In genomic region chr9:137372693-137373610, GRCh38 we compare ENCODE assay signal across 27 cellular contexts. TPM values are rescaled to one million over a fixed set of nuclear protein-coding genes. Genes with fewer than 3 reads are reported as not detected.
DNase-seq lines count a peak whose midpoint lies in the region; ATAC-seq and TF ChIP-seq lines count a peak whose summit lies in the region.
"Had no signal": no experiment of that assay in that cellular context is flagged by ENCODE, and none has a peak within 500 bp of the region (broad histone marks: within the 10 kb centered on the region; RNA-seq: fewer than 3 reads in every experiment).

No MANE protein-coding gene starts in this region.

- H3K36me3 ChIP-seq in endodermal cell (ENCODE audit: control insufficient read depth, insufficient read depth, low read length) (no peaks in the 10 kb centered on the region), osteoblast (ENCODE audit: insufficient read depth, low read length) (no peaks in the 10 kb centered on the region), smooth muscle cell (ENCODE audit: low read depth) (no peaks in the 10 kb centered on the region)
- H3K36me3 ChIP-seq: pancreas had no signal

- H3K4me2 ChIP-seq in osteoblast (ENCODE audit: insufficient read depth, low read length) (no peak overlapping the region), smooth muscle cell (no peak overlapping the region)

- H3K4me3 Mint-ChIP-seq in activated CD4-positive, alpha-beta T cell treated with anti-CD3 and anti-CD28 coated beads for 36 hours, result no peak overlapping the region
- no peak overlapping the region for H3K4me3 Mint-ChIP-seq in activated CD4-positive, alpha-beta T cell treated with anti-CD3 and anti-CD28 coated beads, Interleukin-2, amount 10 ng/mL, durations not matched to agents 7 days and 5 days
- H3K4me3 Mint-ChIP-seq in endodermal cell, result no peak overlapping the region
- no peak overlapping the region for H3K4me3 Mint-ChIP-seq in activated CD4-positive, alpha-beta memory T cell treated with anti-CD3 and anti-CD28 coated beads, Interleukin-2, amount 10 ng/mL, durations not matched to agents 7 days and 5 days
- H3K4me3 Mint-ChIP-seq: activated CD4-positive, alpha-beta T cell treated with anti-CD3 and anti-CD28 coated beads, Interleukin-2, amount 10 ng/mL, durations not matched to agents 24 days and 14 days; activated CD8-positive, alpha-beta memory T cell treated with anti-CD3 and anti-CD28 coated beads, Interleukin-2, amount 10 ng/mL, durations not matched to agents 7 days and 5 days; activated T-cell treated with anti-CD3 and anti-CD28 coated beads, Interleukin-2, amount 50 U/mL, for 72 hours; central memory CD8-positive, alpha-beta T cell; naive B cell had no signal

- H3K27me3 Mint-ChIP-seq in activated CD4-positive, alpha-beta T cell treated with anti-CD3 and anti-CD28 coated beads for 36 hours, result no peaks in the 10 kb centered on the region
- no peaks in the 10 kb centered on the region for H3K27me3 Mint-ChIP-seq in activated CD4-positive, alpha-beta T cell treated with anti-CD3 and anti-CD28 coated beads, Interleukin-2, amount 10 ng/mL, durations not matched to agents 7 days and 5 days
- H3K27me3 Mint-ChIP-seq in endodermal cell (ENCODE audit: insufficient read depth), result peaks cover 25% of the 10 kb centered on the region
- H3K27me3 Mint-ChIP-seq in activated CD4-positive, alpha-beta memory T cell treated with anti-CD3 and anti-CD28 coated beads, Interleukin-2, amount 10 ng/mL, durations not matched to agents 7 days and 5 days, result no peaks in the 10 kb centered on the region
- H3K27me3 Mint-ChIP-seq: activated CD4-positive, alpha-beta T cell treated with anti-CD3 and anti-CD28 coated beads, Interleukin-2, amount 10 ng/mL, durations not matched to agents 24 days and 14 days; activated CD8-positive, alpha-beta memory T cell treated with anti-CD3 and anti-CD28 coated beads, Interleukin-2, amount 10 ng/mL, durations not matched to agents 7 days and 5 days; central memory CD8-positive, alpha-beta T cell; naive B cell had no signal

- peak; percentile 3 for DNase-seq in activated CD4-positive, alpha-beta T cell treated with anti-CD3 and anti-CD28 coated beads for 36 hours
- DNase-seq in activated CD4-positive, alpha-beta T cell treated with anti-CD3 and anti-CD28 coated beads, Interleukin-2, amount 10 ng/mL, durations not matched to agents 7 days and 5 days, result no peak
- DNase-seq in COLO668 (lab: John Stamatoyannopoulos, UW; ENCODE audit: unreplicated experiment) (peak; percentile 35), endodermal cell (no peak), osteoblast (ENCODE audit: insufficient read length, low spot score, missing footprints) (peak; percentile 91), smooth muscle cell (lab: John Stamatoyannopoulos, UW; ENCODE audit: unreplicated experiment) (no peak)
- DNase-seq in activated CD4-positive, alpha-beta memory T cell treated with anti-CD3 and anti-CD28 coated beads, Interleukin-2, amount 10 ng/mL, durations not matched to agents 7 days and 5 days, result no peak
- DNase-seq: activated CD4-positive, alpha-beta T cell treated with anti-CD3 and anti-CD28 coated beads, Interleukin-2, amount 10 ng/mL, durations not matched to agents 24 days and 14 days; activated CD8-positive, alpha-beta memory T cell treated with anti-CD3 and anti-CD28 coated beads, Interleukin-2, amount 10 ng/mL, durations not matched to agents 7 days and 5 days; activated T-cell treated with anti-CD3 and anti-CD28 coated beads, Interleukin-2, amount 50 U/mL, for 72 hours; DND-41; GOT3; Karpas-422; left colon; mesendoderm; MV-4-11; naive B cell; NCI-H187; NCI-H526 treated with DMSO at 0.1 percent for 48 hours had no signal

- intact Hi-C loops in activated CD4-positive, alpha-beta T cell treated with anti-CD3 and anti-CD28 coated beads for 36 hours (cut with DNase I, micrococcal nuclease), result no loop called here

- H2AFZ ChIP-seq in osteoblast (ENCODE audit: low read length) (no peak overlapping the region), smooth muscle cell (ENCODE audit: low read depth) (no peak overlapping the region)

- H3K4me1 Mint-ChIP-seq in activated CD4-positive, alpha-beta T cell treated with anti-CD3 and anti-CD28 coated beads for 36 hours, result no peaks in the 10 kb centered on the region
- H3K4me1 Mint-ChIP-seq in activated CD4-positive, alpha-beta T cell treated with anti-CD3 and anti-CD28 coated beads, Interleukin-2, amount 10 ng/mL, durations not matched to agents 7 days and 5 days, result no peaks in the 10 kb centered on the region
- H3K4me1 Mint-ChIP-seq in endodermal cell, result no peaks in the 10 kb centered on the region
- H3K4me1 Mint-ChIP-seq in activated CD4-positive, alpha-beta memory T cell treated with anti-CD3 and anti-CD28 coated beads, Interleukin-2, amount 10 ng/mL, durations not matched to agents 7 days and 5 days, result no peaks in the 10 kb centered on the region
- H3K4me1 Mint-ChIP-seq: activated CD4-positive, alpha-beta T cell treated with anti-CD3 and anti-CD28 coated beads, Interleukin-2, amount 10 ng/mL, durations not matched to agents 24 days and 14 days; activated CD8-positive, alpha-beta memory T cell treated with anti-CD3 and anti-CD28 coated beads, Interleukin-2, amount 10 ng/mL, durations not matched to agents 7 days and 5 days; central memory CD8-positive, alpha-beta T cell had no signal

- POLR2A ChIA-PET in activated CD4-positive, alpha-beta T cell treated with anti-CD3 and anti-CD28 coated beads for 36 hours (lab: Charles Lee), result no interaction called here
- POLR2A ChIA-PET in activated CD4-positive, alpha-beta T cell treated with anti-CD3 and anti-CD28 coated beads, Interleukin-2, amount 10 ng/mL, durations not matched to agents 7 days and 5 days (lab: Charles Lee), result no interaction called here
- POLR2A ChIA-PET in activated CD4-positive, alpha-beta memory T cell treated with anti-CD3 and anti-CD28 coated beads, Interleukin-2, amount 10 ng/mL, durations not matched to agents 7 days and 5 days (lab: Charles Lee), result no interaction called here

- TF ChIP-seq CTCF in endodermal cell (conservative IDR thresholded peaks at IDR 0.05) (no peak), osteoblast (IDR thresholded peaks at IDR 0.05; ENCODE audit: extremely low read depth, low read depth, low read length) (no peak), smooth muscle cell (IDR thresholded peaks at IDR 0.05; ENCODE audit: borderline replicate concordance, insufficient read depth, poor library complexity, severe bottlenecking) (no peak)

- no peaks in the 10 kb centered on the region for H3K4me1 ChIP-seq in endodermal cell (ENCODE audit: control insufficient read depth, insufficient read depth, low read length)
- H3K4me1 ChIP-seq in osteoblast (ENCODE audit: insufficient read depth, low read length), result no peaks in the 10 kb centered on the region
- peaks cover 14% of the 10 kb centered on the region for H3K4me1 ChIP-seq in smooth muscle cell (ENCODE audit: low read depth)
- H3K4me1 ChIP-seq: pancreas had no signal

- H3K79me2 ChIP-seq in osteoblast (ENCODE audit: insufficient read depth, low read length) (no peaks in the 10 kb centered on the region), smooth muscle cell (ENCODE audit: low read depth) (no peaks in the 10 kb centered on the region)

- no peak overlapping the region for H3K4me3 ChIP-seq in endodermal cell (ENCODE audit: low read length)
- no peak overlapping the region for H3K4me3 ChIP-seq in osteoblast (ENCODE audit: insufficient read depth, low read length)
- H3K4me3 ChIP-seq in smooth muscle cell, result no peak overlapping the region
- H3K4me3 ChIP-seq: GM12878, pancreas had no signal

- no peaks in the 10 kb centered on the region for H3K36me3 Mint-ChIP-seq in activated CD4-positive, alpha-beta T cell treated with anti-CD3 and anti-CD28 coated beads for 36 hours (ENCODE audit: low read depth)
- H3K36me3 Mint-ChIP-seq in activated CD4-positive, alpha-beta T cell treated with anti-CD3 and anti-CD28 coated beads, Interleukin-2, amount 10 ng/mL, durations not matched to agents 7 days and 5 days (ENCODE audit: low read depth), result no peaks in the 10 kb centered on the region
- no peaks in the 10 kb centered on the region for H3K36me3 Mint-ChIP-seq in endodermal cell (ENCODE audit: low read depth)
- H3K36me3 Mint-ChIP-seq in activated CD4-positive, alpha-beta memory T cell treated with anti-CD3 and anti-CD28 coated beads, Interleukin-2, amount 10 ng/mL, durations not matched to agents 7 days and 5 days (ENCODE audit: low read depth), result no peaks in the 10 kb centered on the region
- H3K36me3 Mint-ChIP-seq: activated CD8-positive, alpha-beta memory T cell treated with anti-CD3 and anti-CD28 coated beads, Interleukin-2, amount 10 ng/mL, durations not matched to agents 7 days and 5 days; activated naive CD4-positive, alpha-beta T cell treated with anti-CD3 and anti-CD28 coated beads, Interleukin-2, amount 50 U/mL, for 72 hours; naive B cell had no signal

- H3K9me3 Mint-ChIP-seq in activated CD4-positive, alpha-beta T cell treated with anti-CD3 and anti-CD28 coated beads for 36 hours (ENCODE audit: low read depth), result no peaks in the 10 kb centered on the region
- H3K9me3 Mint-ChIP-seq in activated CD4-positive, alpha-beta T cell treated with anti-CD3 and anti-CD28 coated beads, Interleukin-2, amount 10 ng/mL, durations not matched to agents 7 days and 5 days, result no peaks in the 10 kb centered on the region
- no peaks in the 10 kb centered on the region for H3K9me3 Mint-ChIP-seq in endodermal cell
- H3K9me3 Mint-ChIP-seq in activated CD4-positive, alpha-beta memory T cell treated with anti-CD3 and anti-CD28 coated beads, Interleukin-2, amount 10 ng/mL, durations not matched to agents 7 days and 5 days, result peaks cover 4% of the 10 kb centered on the region
- H3K9me3 Mint-ChIP-seq: activated CD4-positive, alpha-beta T cell treated with anti-CD3 and anti-CD28 coated beads, Interleukin-2, amount 10 ng/mL, durations not matched to agents 24 days and 14 days; activated naive CD4-positive, alpha-beta T cell treated with anti-CD3 and anti-CD28 coated beads, Interleukin-2, amount 50 U/mL, for 72 hours; activated T-cell treated with anti-CD3 and anti-CD28 coated beads, Interleukin-2, amount 50 U/mL, for 72 hours; central memory CD8-positive, alpha-beta T cell had no signal

- no peak for ATAC-seq in activated CD4-positive, alpha-beta T cell treated with anti-CD3 and anti-CD28 coated beads for 36 hours
- no peak for ATAC-seq in HG02588 (IDR thresholded peaks at IDR 0.05; ENCODE audit: unreplicated experiment)
- ATAC-seq: activated CD8-positive, alpha-beta memory T cell treated with anti-CD3 and anti-CD28 coated beads, Interleukin-2, amount 10 ng/mL, durations not matched to agents 7 days and 5 days; activated naive CD4-positive, alpha-beta T cell treated with anti-CD3 and anti-CD28 coated beads, Interleukin-2, amount 50 U/mL, for 72 hours; activated T-cell treated with anti-CD3 and anti-CD28 coated beads, Interleukin-2, amount 50 U/mL, for 72 hours; GM12878; left colon; pancreas; SK-N-SH treated with all-trans-retinoic acid at 6 μM for 48 hours had no signal

- 92 to 94% methylated on average over 19 to 37 of the region's 37 CpGs for WGBS in endodermal cell (ENCODE audit: insufficient coverage in 1 of 2, insufficient read length in 1 of 2), 2 experiments
- 97% methylated on average over 34 of the region's 37 CpGs for WGBS in smooth muscle cell (ENCODE audit: low lambda C conversion rate)

- H3K27ac ChIP-seq in endodermal cell (ENCODE audit: low read depth, low read length) (peak overlapping the region; percentile 99), osteoblast (ENCODE audit: low read depth, low read length) (no peak overlapping the region), smooth muscle cell (ENCODE audit: low read depth) (no peak overlapping the region)
- H3K27ac ChIP-seq: pancreas, RWPE1 had no signal

- no peaks in the 10 kb centered on the region for H4K20me1 ChIP-seq in osteoblast (ENCODE audit: insufficient read depth, low read length)
- H4K20me1 ChIP-seq in smooth muscle cell (ENCODE audit: low read depth), result no peaks in the 10 kb centered on the region

- H3K9ac ChIP-seq in endodermal cell (ENCODE audit: extremely low read depth, low read length, poor library complexity, severe bottlenecking) (no peak overlapping the region), smooth muscle cell (ENCODE audit: low read depth) (no peak overlapping the region)

- H3K27me3 ChIP-seq in endodermal cell (ENCODE audit: control insufficient read depth, insufficient read depth, low read length, poor library complexity, severe bottlenecking), result no peaks in the 10 kb centered on the region
- H3K27me3 ChIP-seq in osteoblast (ENCODE audit: insufficient read depth, low read length), result no peaks in the 10 kb centered on the region
- H3K27me3 ChIP-seq in smooth muscle cell (ENCODE audit: low read depth), result no peaks in the 10 kb centered on the region
- H3K27me3 ChIP-seq: pancreas had no signal

- CTCF ChIA-PET in activated CD4-positive, alpha-beta T cell treated with anti-CD3 and anti-CD28 coated beads for 36 hours (lab: Charles Lee), result no interaction called here
- CTCF ChIA-PET in activated CD4-positive, alpha-beta T cell treated with anti-CD3 and anti-CD28 coated beads, Interleukin-2, amount 10 ng/mL, durations not matched to agents 7 days and 5 days (lab: Charles Lee), result no interaction called here
- CTCF ChIA-PET in activated CD4-positive, alpha-beta memory T cell treated with anti-CD3 and anti-CD28 coated beads, Interleukin-2, amount 10 ng/mL, durations not matched to agents 7 days and 5 days (lab: Charles Lee), result no interaction called here

- H3K27ac Mint-ChIP-seq in activated CD4-positive, alpha-beta T cell treated with anti-CD3 and anti-CD28 coated beads for 36 hours, result no peak overlapping the region
- H3K27ac Mint-ChIP-seq in activated CD4-positive, alpha-beta T cell treated with anti-CD3 and anti-CD28 coated beads, Interleukin-2, amount 10 ng/mL, durations not matched to agents 7 days and 5 days, result no peak overlapping the region
- H3K27ac Mint-ChIP-seq in endodermal cell, result no peak overlapping the region
- no peak overlapping the region for H3K27ac Mint-ChIP-seq in activated CD4-positive, alpha-beta memory T cell treated with anti-CD3 and anti-CD28 coated beads, Interleukin-2, amount 10 ng/mL, durations not matched to agents 7 days and 5 days
- H3K27ac Mint-ChIP-seq: activated CD4-positive, alpha-beta T cell treated with anti-CD3 and anti-CD28 coated beads, Interleukin-2, amount 10 ng/mL, durations not matched to agents 24 days and 14 days; activated CD8-positive, alpha-beta memory T cell treated with anti-CD3 and anti-CD28 coated beads, Interleukin-2, amount 10 ng/mL, durations not matched to agents 7 days and 5 days; activated naive CD4-positive, alpha-beta T cell treated with anti-CD3 and anti-CD28 coated beads, Interleukin-2, amount 50 U/mL, for 72 hours; activated T-cell treated with anti-CD3 and anti-CD28 coated beads, Interleukin-2, amount 50 U/mL, for 72 hours; naive B cell had no signal

- H3K9me3 ChIP-seq in endodermal cell (ENCODE audit: control insufficient read depth, low read length), result no peaks in the 10 kb centered on the region
- no peaks in the 10 kb centered on the region for H3K9me3 ChIP-seq in osteoblast (ENCODE audit: low read depth, low read length)
- no peaks in the 10 kb centered on the region for H3K9me3 ChIP-seq in smooth muscle cell (replicated peaks; ENCODE audit: low read depth)
- H3K9me3 ChIP-seq: pancreas had no signal

- no peaks in the 10 kb centered on the region for H3F3A ChIP-seq in smooth muscle cell (ENCODE audit: low read depth)

RNA-seq across cellular contexts. Expression of gene EXD3, which starts 50.0 kb away (rescaled TPM):
- 1 to 10 TPM; 6.7 to 7.1 TPM for total RNA-seq in activated CD4-positive, alpha-beta T cell treated with anti-CD3 and anti-CD28 coated beads for 36 hours
- 10 to 100 TPM; 10.3 to 13.2 TPM for total RNA-seq in activated CD4-positive, alpha-beta T cell treated with anti-CD3 and anti-CD28 coated beads, Interleukin-2, amount 10 ng/mL, durations not matched to agents 7 days and 5 days
- total RNA-seq in endodermal cell (10 to 100 TPM; 15.5 to 31.0 TPM), osteoblast (7.6 and 10.0 TPM in 2 replicates), smooth muscle cell (3.1 and 10.4 TPM in 2 replicates)
- 25.5 TPM for polyA plus RNA-seq in endodermal cell (2013, experiment 1 of 2)
- polyA plus RNA-seq in endodermal cell (2013, experiment 2 of 2), result 25.1 TPM
- polyA plus RNA-seq in smooth muscle cell, result 12.5 and 15.7 TPM in 2 replicates
- total RNA-seq in activated CD4-positive, alpha-beta memory T cell treated with anti-CD3 and anti-CD28 coated beads, Interleukin-2, amount 10 ng/mL, durations not matched to agents 7 days and 5 days, result 10 to 100 TPM; 17.9 to 18.1 TPM

RNA-seq across cellular contexts. Expression of gene NOXA1, which starts 50.2 kb away (rescaled TPM):
- 1 to 10 TPM in 1 of 2 experiments, under 1 TPM in 1; 0.97 to 1.7 TPM for total RNA-seq in activated CD4-positive, alpha-beta T cell treated with anti-CD3 and anti-CD28 coated beads for 36 hours
- total RNA-seq in activated CD4-positive, alpha-beta T cell treated with anti-CD3 and anti-CD28 coated beads, Interleukin-2, amount 10 ng/mL, durations not matched to agents 7 days and 5 days, result 1 to 10 TPM in 1 of 2 experiments, under 1 TPM in 1; 0.46 to 1.1 TPM
- 1 to 10 TPM; 5.0 to 5.9 TPM for total RNA-seq in endodermal cell
- polyA plus RNA-seq in endodermal cell (2013, experiment 1 of 2), result 1.9 TPM
- 1.2 TPM for polyA plus RNA-seq in endodermal cell (2013, experiment 2 of 2)
- 0.36 and 0.88 TPM in 2 replicates for total RNA-seq in osteoblast
- total RNA-seq in smooth muscle cell, result 0.09 and 0.90 TPM in 2 replicates
- 0.81 and 3.8 TPM in 2 replicates for polyA plus RNA-seq in smooth muscle cell
- under 1 TPM; 0.50 to 0.73 TPM for total RNA-seq in activated CD4-positive, alpha-beta memory T cell treated with anti-CD3 and anti-CD28 coated beads, Interleukin-2, amount 10 ng/mL, durations not matched to agents 7 days and 5 days
- total RNA-seq: GM12878, HT1080 had no signal

Comparison
In these comparisons a context has a peak if more than half of its experiments do, and no peak if none do; other contexts are left out.
1. DNase-seq: peak in activated CD4-positive, alpha-beta T cell treated with anti-CD3 and anti-CD28 coated beads for 36 hours (single experiment), COLO668 (single experiment) and osteoblast (single experiment); none in activated CD4-positive, alpha-beta T cell treated with anti-CD3 and anti-CD28 coated beads, Interleukin-2, amount 10 ng/mL, durations not matched to agents 7 days and 5 days (single experiment), endodermal cell (single experiment), smooth muscle cell (single experiment) and activated CD4-positive, alpha-beta memory T cell treated with anti-CD3 and anti-CD28 coated beads, Interleukin-2, amount 10 ng/mL, durations not matched to agents 7 days and 5 days (single experiment).